ENCODE assay signal across 8 cellular contexts in the genomic region with DNA sequence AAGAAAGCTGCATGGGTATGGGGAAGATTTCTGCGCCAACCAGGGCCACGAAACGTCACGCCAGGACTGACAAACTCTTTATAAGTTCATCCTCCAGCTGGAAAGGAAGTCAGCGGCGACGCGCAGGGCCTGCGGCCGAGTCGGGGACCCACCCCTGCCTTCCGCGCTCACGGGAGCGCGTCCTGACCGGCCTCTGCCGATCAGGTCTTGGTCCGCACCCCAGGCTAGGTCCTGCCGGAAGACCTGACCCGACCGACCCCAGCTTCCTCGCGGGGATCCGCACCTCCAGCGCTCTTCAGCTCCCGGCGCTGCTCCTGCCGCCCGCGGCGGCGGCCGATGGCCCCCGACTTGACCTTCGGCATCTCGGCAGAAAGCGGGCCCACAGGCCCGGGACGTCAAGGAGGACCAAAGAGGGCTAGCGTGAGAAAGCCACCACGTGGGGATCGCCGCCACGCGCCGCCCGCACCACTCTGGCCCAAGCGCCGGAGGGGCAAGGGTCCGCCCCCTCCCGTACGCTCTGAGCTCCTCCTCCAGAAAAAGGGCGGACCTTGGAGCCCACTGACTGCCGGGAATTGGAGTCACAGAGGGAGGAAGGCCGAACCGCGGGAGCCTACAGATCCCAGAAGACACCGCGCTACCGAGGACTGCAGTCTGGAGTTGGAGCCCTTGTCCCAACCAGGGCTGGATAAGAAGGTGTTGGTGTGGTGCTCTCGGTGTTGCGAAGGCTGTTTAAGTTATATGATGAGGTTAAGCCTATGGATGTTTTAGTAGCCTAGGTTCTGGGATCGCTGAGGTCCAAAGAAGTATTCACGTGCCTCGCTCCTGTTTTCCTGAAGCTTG. TPM values are rescaled to one million over a fixed set of nuclear protein-coding genes. Genes with fewer than 3 reads are reported as not detected.
A peak's percentile ranks its signal among the peaks of the same experiment; 100 is the strongest.
DNase-seq lines count a peak whose midpoint lies in the region; ATAC-seq and TF ChIP-seq lines count a peak whose summit lies in the region.

TSS of gene DIMT1 (minus strand) at position 495 of the 840 bp plus-strand sequence. CDS start at position 362, 133 bp downstream.

- POLR2A ChIA-PET in GM10248 (lab: Yijun Ruan, JAX): interaction anchor here (0.5 to 1.8 kb wide), 7 partner anchors 9 to 1335 kb away, joined by 3 to 19 read pairs (median 4); partner anchors contain the start of genes IPO11 and KIF2A

- H3K27ac ChIP-seq in testis: peak within 1 kb of the TSS; percentile 89 to 93

- peak within 1 kb of the TSS; percentile 88 to 90 for H3K4me3 ChIP-seq in testis

- WGBS in testis, 2 donors: 0 to 1% methylated on average over 20 to 51 of the region's 66 CpGs

- H3K4me1 ChIP-seq in testis: peaks cover 4% of the 10 kb centered on the region

- peak within 1 kb of the TSS; percentile 97 for H3K27ac Mint-ChIP-seq in activated naive CD8-positive, alpha-beta T cell

- ATAC-seq in HG02623 (IDR thresholded peaks at IDR 0.05; ENCODE audit: unreplicated experiment): peak; percentile 96
- ATAC-seq in omental fat pad (ENCODE audit: low FRiP score): peak; percentile 100

- no peaks in the 10 kb centered on the region for H3K27me3 ChIP-seq in testis

- DNase-seq in GM10248 (ENCODE audit: extremely low spot score) (peak; percentile 96), NCI-H1105 (lab: John Stamatoyannopoulos, UW) (peak; percentile 79), SKM-1 treated with dmso at 0.1 percent for 144 hours (lab: John Stamatoyannopoulos, UW; ENCODE audit: unreplicated experiment) (peak; percentile 98), glomerular visceral epithelial cell (ENCODE audit: extremely low spot score) (peak; percentile 99), omental fat pad (ENCODE audit: low spot score) (peak; percentile 82), testis (peak; percentile 99)

- H3K9me3 ChIP-seq in testis: no peaks in the 10 kb centered on the region

- H3K36me3 Mint-ChIP-seq in activated naive CD8-positive, alpha-beta T cell: peaks cover 8% of the 10 kb centered on the region

- no peaks in the 10 kb centered on the region for H3K36me3 ChIP-seq in testis (ENCODE audit: low read depth, missing control alignments)

- no peak for TF ChIP-seq CTCF in GM10248 (IDR thresholded peaks at IDR 0.05; ENCODE audit: control extremely low read depth, extremely low read depth, low read depth, missing control alignments)
- no peak for TF ChIP-seq CTCF in omental fat pad (IDR thresholded peaks at IDR 0.05)
- no peak for TF ChIP-seq CTCF in testis (IDR thresholded peaks at IDR 0.05)

- H3K27me3 Mint-ChIP-seq in activated naive CD8-positive, alpha-beta T cell: no peaks in the 10 kb centered on the region

- intact Hi-C loops in testis (cut with DNase I; ENCODE audit: low total_unique reads): no loop called here

- peaks cover 32% of the 10 kb centered on the region for H3K4me1 Mint-ChIP-seq in activated naive CD8-positive, alpha-beta T cell (ENCODE audit: low read depth)

- CTCF ChIA-PET in GM10248 (lab: Yijun Ruan, JAX): interaction anchor here (0.9 to 3.6 kb wide), 11 partner anchors 9 to 179 kb away, joined by 3 to 19 read pairs (median 3); partner anchors contain the start of genes IPO11 and KIF2A

- no peak for TF ChIP-seq POLR2A in testis (IDR thresholded peaks at IDR 0.05)

- H3K4me3 Mint-ChIP-seq in activated naive CD8-positive, alpha-beta T cell: peak within 1 kb of the TSS; percentile 99

- no peaks in the 10 kb centered on the region for H3K9me3 Mint-ChIP-seq in activated naive CD8-positive, alpha-beta T cell (ENCODE audit: low read depth)

RNA-seq across cellular contexts. Expression of gene DIMT1, which starts in this region (rescaled TPM):
- total RNA-seq in omental fat pad: 10 to 100 TPM; 23.0 to 46.5 (median 32.9) TPM
- total RNA-seq in testis: 10 to 100 TPM; 19.3 to 22.5 TPM
- polyA plus RNA-seq in testis (ENCODE audit: insufficient read depth, low read depth, low replicate concordance): 20.3 TPM

Comparison
In these comparisons a context has a peak if more than half of its experiments do, and no peak if none do; other contexts are left out.
1. Peak in every context shown above with its lines: DNase-seq, ATAC-seq, H3K4me3 ChIP-seq and H3K27ac ChIP-seq.